In the genomic region with DNA sequence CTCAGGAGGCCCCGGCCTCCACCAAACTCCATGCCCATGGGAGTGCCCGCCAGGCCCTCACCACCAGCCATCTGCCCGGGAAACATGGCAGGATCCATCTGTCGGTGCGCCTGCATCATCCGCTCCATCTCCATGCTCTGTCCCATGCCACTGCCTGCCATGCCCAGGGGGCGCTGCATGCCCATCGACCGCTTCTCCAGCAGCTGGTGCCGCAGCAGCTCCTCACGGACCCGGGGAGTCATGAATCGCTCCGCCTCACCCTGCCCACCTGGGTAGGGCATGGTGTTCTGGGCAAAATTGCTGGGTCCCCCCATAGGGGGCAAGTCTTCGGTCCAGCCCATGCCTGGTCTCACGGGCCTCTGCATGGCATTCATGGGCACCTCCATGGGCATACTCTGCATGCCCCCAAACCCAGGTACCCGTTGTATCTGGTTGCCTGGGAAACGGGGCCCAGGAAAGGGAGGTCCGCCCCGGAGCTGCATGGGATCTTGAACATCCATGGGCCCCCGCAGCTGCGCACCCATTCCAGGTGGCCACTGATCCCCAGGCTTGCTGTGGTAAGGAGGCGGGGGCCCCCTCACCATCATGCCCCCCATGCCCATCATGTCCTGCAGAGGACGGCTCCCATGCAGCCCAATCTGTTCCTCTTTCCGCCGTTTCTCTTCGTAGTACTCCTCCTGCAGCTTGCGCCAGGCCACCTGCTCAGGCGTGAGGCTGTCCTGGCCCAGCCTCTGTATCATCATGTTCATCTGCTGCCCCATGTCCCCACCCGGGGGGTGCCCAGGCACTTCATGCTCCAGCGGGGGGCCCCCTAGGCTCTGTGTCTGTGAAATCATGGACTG, we compare ENCODE assay signal across 14 cellular contexts. TPM values are rescaled to one million over a fixed set of nuclear protein-coding genes. Genes with fewer than 3 reads are reported as not detected.
A peak's percentile ranks its signal among the peaks of the same experiment; 100 is the strongest.
DNase-seq lines count a peak whose midpoint lies in the region; ATAC-seq and TF ChIP-seq lines count a peak whose summit lies in the region.
"Had no signal": no experiment of that assay in that cellular context is flagged by ENCODE, and none has a peak within 500 bp of the region (broad histone marks: within the 10 kb centered on the region; RNA-seq: fewer than 3 reads in every experiment).

No MANE protein-coding gene starts in this region.

- no peaks in the 10 kb centered on the region for H3K27me3 Mint-ChIP-seq in natural killer cell (ENCODE audit: low read depth in 2 of 2)
- H3K27me3 Mint-ChIP-seq in natural killer cell treated with Interleukin-12 subunit alpha and Interleukin-12 subunit beta and Interleukin-15 and Interleukin-18, amount 100 ng/mL, for 72 hours, result no peaks in the 10 kb centered on the region
- no peaks in the 10 kb centered on the region for H3K27me3 Mint-ChIP-seq in activated T-helper 17 cell treated with anti-CD3 and anti-CD28 coated beads, Interleukin-2, amount 50 U/mL, for 72 hours
- H3K27me3 Mint-ChIP-seq: progenitor cell of endocrine pancreas had no signal

- H3K36me3 ChIP-seq in esophagus squamous epithelium, result peaks cover 56 to 100% (median 65%) of the 10 kb centered on the region in 3 donors

- H3K4me3 ChIP-seq in fibroblast of villous mesenchyme (ENCODE audit: low read depth, low read length) (no peak overlapping the region), lower leg skin (ENCODE audit: low read depth, poor library complexity, severe bottlenecking) (no peak overlapping the region), esophagus squamous epithelium (no peak overlapping the region)

- H3K9me3 Mint-ChIP-seq in natural killer cell, result no peaks in the 10 kb centered on the region
- H3K9me3 Mint-ChIP-seq in natural killer cell treated with Interleukin-12 subunit alpha and Interleukin-12 subunit beta and Interleukin-15 and Interleukin-18, amount 100 ng/mL, for 72 hours, result no peaks in the 10 kb centered on the region
- no peaks in the 10 kb centered on the region for H3K9me3 Mint-ChIP-seq in activated T-helper 17 cell treated with anti-CD3 and anti-CD28 coated beads, Interleukin-2, amount 50 U/mL, for 72 hours

- H3K4me3 Mint-ChIP-seq in natural killer cell, result no peak overlapping the region
- H3K4me3 Mint-ChIP-seq in natural killer cell treated with Interleukin-12 subunit alpha and Interleukin-12 subunit beta and Interleukin-15 and Interleukin-18, amount 100 ng/mL, for 72 hours, result no peak overlapping the region
- H3K4me3 Mint-ChIP-seq in activated T-helper 17 cell treated with anti-CD3 and anti-CD28 coated beads, Interleukin-2, amount 50 U/mL, for 72 hours, result no peak overlapping the region

- H3K27me3 ChIP-seq in esophagus squamous epithelium, result no peaks in the 10 kb centered on the region

- TF ChIP-seq CTCF in natural killer cell (IDR thresholded peaks at IDR 0.05) (no peak), fibroblast of villous mesenchyme (IDR thresholded peaks at IDR 0.05; ENCODE audit: insufficient read depth, low read depth, low read length) (peak; percentile 20), lower leg skin (IDR thresholded peaks at IDR 0.05) (no peak), esophagus squamous epithelium (IDR thresholded peaks at IDR 0.05) (no peak)

- WGBS in lower leg skin, 2 donors, result 82 to 90% methylated on average over 24 to 28 of the region's 31 CpGs
- WGBS in esophagus squamous epithelium, 2 donors, result 80 to 94% methylated on average over 6 of the region's 31 CpGs

- no peak for ATAC-seq in natural killer cell
- no peak for ATAC-seq in natural killer cell treated with Interleukin-12 subunit alpha and Interleukin-12 subunit beta and Interleukin-15 and Interleukin-18, amount 100 ng/mL, for 72 hours
- ATAC-seq in activated T-helper 17 cell treated with anti-CD3 and anti-CD28 coated beads, Interleukin-2, amount 50 U/mL, for 72 hours (replicated peaks), result peak; percentile 7

- H3K36me3 Mint-ChIP-seq in natural killer cell, result peaks cover 4% of the 10 kb centered on the region
- no peaks in the 10 kb centered on the region for H3K36me3 Mint-ChIP-seq in natural killer cell treated with Interleukin-12 subunit alpha and Interleukin-12 subunit beta and Interleukin-15 and Interleukin-18, amount 100 ng/mL, for 72 hours
- peaks cover 69% of the 10 kb centered on the region for H3K36me3 Mint-ChIP-seq in activated T-helper 17 cell treated with anti-CD3 and anti-CD28 coated beads, Interleukin-2, amount 50 U/mL, for 72 hours (ENCODE audit: low read depth)

- DNase-seq in natural killer cell (no peak), fibroblast of villous mesenchyme (ENCODE audit: low read depth) (no peak), Kasumi-1 (lab: John Stamatoyannopoulos, UW) (no peak), lower leg skin (ENCODE audit: low spot score in 2 of 2) (no peak), erythroblast (lab: John Stamatoyannopoulos, UW) (no peak), esophagus squamous epithelium (lab: John Stamatoyannopoulos, UW) (no peak)
- DNase-seq in natural killer cell treated with Interleukin-12 subunit alpha and Interleukin-12 subunit beta and Interleukin-15 and Interleukin-18, amount 100 ng/mL, for 72 hours (ENCODE audit: low spot score), result no peak
- DNase-seq: MV-4-11; NCI-H2227 treated with DMSO at 0.1 percent for 48 hours; stimulated activated CD4-positive, alpha-beta T cell treated with anti-CD3 and anti-CD28 coated beads, Interleukin-4, amount 100 ng/mL, for 24 hours had no signal

- peaks cover 0 to 47% (median under 1%) of the 10 kb centered on the region in 3 donors for H3K4me1 ChIP-seq in esophagus squamous epithelium

- H3K27ac ChIP-seq in esophagus squamous epithelium, result no peak overlapping the region

- TF ChIP-seq POLR2A in lower leg skin (IDR thresholded peaks at IDR 0.05) (no peak), erythroblast (IDR thresholded peaks at IDR 0.05; ENCODE audit: low read length) (no peak), esophagus squamous epithelium (IDR thresholded peaks at IDR 0.05) (no peak)

- intact Hi-C loops in natural killer cell (cut with micrococcal nuclease), result no loop called here
- intact Hi-C loops in lower leg skin (cut with DNase I; ENCODE audit: low total_unique reads), result loop anchor here (5.0 kb wide), 1 partner anchor 51 kb away; no protein-coding TSS in a partner anchor
- intact Hi-C loops in esophagus squamous epithelium (cut with DNase I), result loop anchor here (10.0 kb wide), 1 partner anchor 53 kb away; a partner anchor contains a TSS

- H3K4me1 Mint-ChIP-seq in natural killer cell, result peaks cover 3 to 24% of the 10 kb centered on the region in 2 donors
- H3K4me1 Mint-ChIP-seq in natural killer cell treated with Interleukin-12 subunit alpha and Interleukin-12 subunit beta and Interleukin-15 and Interleukin-18, amount 100 ng/mL, for 72 hours (ENCODE audit: low read depth in 2 of 2), result peaks cover 3 to 13% of the 10 kb centered on the region in 2 donors
- peaks cover 4% of the 10 kb centered on the region for H3K4me1 Mint-ChIP-seq in activated T-helper 17 cell treated with anti-CD3 and anti-CD28 coated beads, Interleukin-2, amount 50 U/mL, for 72 hours

- H3K9me3 ChIP-seq in esophagus squamous epithelium, result no peaks in the 10 kb centered on the region

- H3K27ac Mint-ChIP-seq in natural killer cell, result peak overlapping the region; percentile 51 to 76
- H3K27ac Mint-ChIP-seq in natural killer cell treated with Interleukin-12 subunit alpha and Interleukin-12 subunit beta and Interleukin-15 and Interleukin-18, amount 100 ng/mL, for 72 hours, result no peak overlapping the region
- no peak overlapping the region for H3K27ac Mint-ChIP-seq in activated T-helper 17 cell treated with anti-CD3 and anti-CD28 coated beads, Interleukin-2, amount 50 U/mL, for 72 hours
- H3K27ac Mint-ChIP-seq: progenitor cell of endocrine pancreas had no signal

RNA-seq across cellular contexts. Expression of a gene that starts 18.0 kb away (rescaled TPM):
- total RNA-seq in natural killer cell (1 to 10 TPM in 1 of 3 donors, under 1 TPM in 2; 0.56 to 1.3 (median 0.86) TPM), fibroblast of villous mesenchyme (not detected in 2 replicates), lower leg skin (not detected), esophagus squamous epithelium (under 1 TPM in 1 of 4 donors, not detected in 3; 0.06 TPM)
- total RNA-seq in natural killer cell treated with Interleukin-12 subunit alpha and Interleukin-12 subunit beta and Interleukin-15 and Interleukin-18, amount 100 ng/mL, for 72 hours, result 1 to 10 TPM; 3.1 to 6.3 TPM
- total RNA-seq in activated T-helper 17 cell treated with anti-CD3 and anti-CD28 coated beads, Interleukin-2, amount 50 U/mL, for 72 hours, result 10 to 100 TPM in 1 of 2 donors, 1 to 10 TPM in 1; 8.0 to 20.2 TPM
- total RNA-seq: progenitor cell of endocrine pancreas, RPMI7951 had no signal

RNA-seq across cellular contexts. Expression of a gene that starts 24.0 kb away (rescaled TPM):
- 100 to 1,000 TPM; 221 to 255 (median 234) TPM for total RNA-seq in natural killer cell
- total RNA-seq in natural killer cell treated with Interleukin-12 subunit alpha and Interleukin-12 subunit beta and Interleukin-15 and Interleukin-18, amount 100 ng/mL, for 72 hours, result 10 to 100 TPM; 33.5 to 62.2 TPM
- 10 to 100 TPM; 30.2 to 49.6 TPM for total RNA-seq in activated T-helper 17 cell treated with anti-CD3 and anti-CD28 coated beads, Interleukin-2, amount 50 U/mL, for 72 hours
- 28.9 and 29.0 TPM in 2 replicates for total RNA-seq in fibroblast of villous mesenchyme
- 10 to 100 TPM; 34.5 to 59.4 (median 45.8) TPM for total RNA-seq in lower leg skin
- 10 to 100 TPM; 16.4 to 29.6 (median 18.9) TPM for total RNA-seq in esophagus squamous epithelium

RNA-seq across cellular contexts. Expression of a gene that starts 54.4 kb away (rescaled TPM):
- under 1 TPM in 2 of 3 donors, not detected in 1; 0.40 to 0.41 TPM for total RNA-seq in natural killer cell
- total RNA-seq in natural killer cell treated with Interleukin-12 subunit alpha and Interleukin-12 subunit beta and Interleukin-15 and Interleukin-18, amount 100 ng/mL, for 72 hours, result 1 to 10 TPM in 1 of 2 donors, under 1 TPM in 1; 0.64 to 1.1 TPM
- 1 to 10 TPM in 1 of 2 donors, under 1 TPM in 1; 0.43 to 7.1 TPM for total RNA-seq in activated T-helper 17 cell treated with anti-CD3 and anti-CD28 coated beads, Interleukin-2, amount 50 U/mL, for 72 hours
- total RNA-seq in fibroblast of villous mesenchyme, result not detected in 2 replicates
- not detected for total RNA-seq in lower leg skin
- under 1 TPM in 1 of 4 donors, not detected in 3; 0.57 TPM for total RNA-seq in esophagus squamous epithelium
- total RNA-seq: aorta, RPMI7951 had no signal

Comparison
In these comparisons a context has a peak if more than half of its experiments do, and no peak if none do; other contexts are left out.
1. H3K27ac Mint-ChIP-seq: peak in natural killer cell (2 of 2); none in natural killer cell treated with Interleukin-12 subunit alpha and Interleukin-12 subunit beta and Interleukin-15 and Interleukin-18, amount 100 ng/mL, for 72 hours (0 of 2) and activated T-helper 17 cell treated with anti-CD3 and anti-CD28 coated beads, Interleukin-2, amount 50 U/mL, for 72 hours (single experiment).